1 cellular context compared by ENCODE assay signal in the genomic region with DNA sequence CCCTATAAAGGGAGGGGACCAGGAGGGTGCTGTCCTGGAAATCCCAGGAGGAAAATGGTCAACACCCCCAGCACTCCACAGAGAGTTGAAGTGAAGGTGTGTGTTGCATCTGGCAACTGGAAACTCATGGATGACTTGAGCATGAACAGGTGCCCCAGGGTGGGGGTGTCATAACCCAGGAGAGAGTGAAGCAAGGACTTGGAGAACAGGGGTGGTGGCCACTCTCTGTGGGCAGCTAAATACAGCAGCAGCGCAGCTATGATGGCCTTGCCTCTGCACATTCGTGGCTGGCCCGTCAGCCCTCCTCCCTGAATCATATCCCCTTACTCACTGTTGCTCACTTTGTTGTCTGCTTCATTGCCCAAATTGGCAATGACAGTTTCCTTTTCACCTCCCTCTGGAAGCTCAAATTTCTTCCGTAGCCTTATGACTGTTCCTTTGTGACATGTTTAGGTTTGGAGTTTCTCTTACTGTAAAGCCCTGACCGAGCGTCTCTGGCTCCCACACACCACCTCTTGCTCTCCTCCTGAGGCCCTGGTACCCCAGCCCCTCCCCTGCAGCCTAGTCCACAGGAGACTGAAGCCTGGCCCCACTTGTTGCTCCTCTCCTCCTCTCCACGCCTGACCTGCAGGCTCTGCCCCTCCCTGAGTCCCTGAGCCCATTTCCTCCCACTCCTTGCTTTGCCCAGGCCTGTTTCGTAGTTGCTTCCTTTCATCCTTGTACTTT.
TF ChIP-seq lines count a peak whose summit lies in the region.

No MANE protein-coding gene starts in this region.

TF ChIP-seq in H1, 55 proteins besides CTCF, POLR2A, EP300 and RAD21:
- TF ChIP-seq RNF2 (IDR thresholded peaks at IDR 0.05; ENCODE audit: borderline replicate concordance, low read depth, low read length, missing control alignments, poor library complexity, severe bottlenecking) = no peak
- no peak for TF ChIP-seq TAF1 (IDR thresholded peaks at IDR 0.05; ENCODE audit: low read depth, low read length)
- TF ChIP-seq JUN (IDR thresholded peaks at IDR 0.05; ENCODE audit: low read depth, low read length) = no peak
- no peak for TF ChIP-seq BACH1 (IDR thresholded peaks at IDR 0.05; ENCODE audit: low read length)
- no peak for TF ChIP-seq EZH2 (IDR thresholded peaks at IDR 0.05; ENCODE audit: low read depth, low read length, severe bottlenecking)
- TF ChIP-seq BCL11A (IDR thresholded peaks at IDR 0.05; ENCODE audit: low read depth in 2 of 2, low read length in 2 of 2) = no peak
- TF ChIP-seq MAFK (IDR thresholded peaks at IDR 0.05; ENCODE audit: low read depth, low read length) = no peak
- TF ChIP-seq SRF (IDR thresholded peaks at IDR 0.05; ENCODE audit: low read depth, low read length) = no peak
- no peak for TF ChIP-seq PHF8 (conservative IDR thresholded peaks at IDR 0.05; ENCODE audit: low read depth, low read length)
- no peak for TF ChIP-seq POU5F1 (IDR thresholded peaks at IDR 0.05; ENCODE audit: low read depth, low read length)
- TF ChIP-seq ATF2 (IDR thresholded peaks at IDR 0.05; ENCODE audit: low read length) = no peak
- TF ChIP-seq RFX5 (IDR thresholded peaks at IDR 0.05; ENCODE audit: borderline replicate concordance, low read depth, low read length) = no peak
- TF ChIP-seq, protein P1, sequence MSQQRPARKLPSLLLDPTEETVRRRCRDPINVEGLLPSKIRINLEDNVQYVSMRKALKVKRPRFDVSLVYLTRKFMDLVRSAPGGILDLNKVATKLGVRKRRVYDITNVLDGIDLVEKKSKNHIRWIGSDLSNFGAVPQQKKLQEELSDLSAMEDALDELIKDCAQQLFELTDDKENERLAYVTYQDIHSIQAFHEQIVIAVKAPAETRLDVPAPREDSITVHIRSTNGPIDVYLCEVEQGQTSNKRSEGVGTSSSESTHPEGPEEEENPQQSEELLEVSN (IDR thresholded peaks at IDR 0.05) = no peak
